In genomic region chr3:49428697-49429100, GRCh38 we compare ENCODE assay signal across 1 cellular context.
TF ChIP-seq lines count a peak whose summit lies in the region.

No MANE protein-coding gene starts in this region.

TF ChIP-seq in HCT116, 20 proteins besides CTCF, POLR2A, EP300 and RAD21 (continued from another document):
- TF ChIP-seq MAX (IDR thresholded peaks at IDR 0.05) (no peak), CBX3 (IDR thresholded peaks at IDR 0.05; ENCODE audit: low read depth) (no peak), YY1 (IDR thresholded peaks at IDR 0.05; ENCODE audit: extremely low read depth, insufficient replicate concordance, low read depth, low read length) (no peak), POLR2AphosphoS5 (IDR thresholded peaks at IDR 0.05; ENCODE audit: low read depth, low read length) (no peak), CEBPB (IDR thresholded peaks at IDR 0.05; ENCODE audit: low read depth) (no peak)
